In genomic region chr9:706073-706472, GRCh38 we compare ENCODE assay signal across 8 cellular contexts.
DNase-seq lines count a peak whose midpoint lies in the region; ATAC-seq and TF ChIP-seq lines count a peak whose summit lies in the region.

No MANE protein-coding gene starts in this region.

- H3K4me3 Mint-ChIP-seq in endodermal cell = no peak overlapping the region
- H3K4me3 Mint-ChIP-seq in osteocyte (ENCODE audit: unreplicated experiment) = peak overlapping the region; percentile 81

- H3K4me2 ChIP-seq in BLaER1 treated with 17β-estradiol and CSF1 and Interleukin-3, amounts not matched to agents 10 nM and 100 nM = peak overlapping the region; percentile 85 to 97 (median 93); a peak in 21 of 22 replicates
- H3K4me2 ChIP-seq in PC-3 (ENCODE audit: low read length) = peak overlapping the region; percentile 96

- no peak for DNase-seq in PC-3
- DNase-seq in endodermal cell = no peak
- DNase-seq in osteocyte (ENCODE audit: extremely low spot score, unreplicated experiment) = no peak
- no peak for DNase-seq in sciatic nerve (ENCODE audit: low spot score)
- DNase-seq in DMS 273 (lab: John Stamatoyannopoulos, UW; ENCODE audit: unreplicated experiment) = no peak
- no peak for DNase-seq in Ammon's horn (ENCODE audit: low spot score)

- no peak overlapping the region for H3K27ac Mint-ChIP-seq in endodermal cell
- H3K27ac Mint-ChIP-seq in osteocyte (ENCODE audit: unreplicated experiment) = peak overlapping the region; percentile 93

- peaks cover 14 to 34% (median 30%) of the 10 kb centered on the region in 11 experiments for H3K27me3 ChIP-seq in BLaER1 treated with 17β-estradiol and CSF1 and Interleukin-3, amounts not matched to agents 10 nM and 100 nM
- no peaks in the 10 kb centered on the region for H3K27me3 ChIP-seq in PC-3 (ENCODE audit: low read length)
- H3K27me3 ChIP-seq in endodermal cell (ENCODE audit: control insufficient read depth, insufficient read depth, low read length, poor library complexity, severe bottlenecking) = no peaks in the 10 kb centered on the region

- H3K9me3 Mint-ChIP-seq in endodermal cell = no peaks in the 10 kb centered on the region
- no peaks in the 10 kb centered on the region for H3K9me3 Mint-ChIP-seq in osteocyte (ENCODE audit: unreplicated experiment)

- no peaks in the 10 kb centered on the region for H3F3A ChIP-seq in PC-3 (ENCODE audit: low read length, unreplicated experiment)

- peaks cover 6% of the 10 kb centered on the region for H3K36me3 Mint-ChIP-seq in endodermal cell (ENCODE audit: low read depth)
- peaks cover 4% of the 10 kb centered on the region for H3K36me3 Mint-ChIP-seq in osteocyte (ENCODE audit: unreplicated experiment)

- H3K4me1 ChIP-seq in BLaER1 treated with 17β-estradiol and CSF1 and Interleukin-3, amounts not matched to agents 10 nM and 100 nM = peaks cover 12 to 48% (median 40%) of the 10 kb centered on the region in 10 experiments
- peaks cover 21% of the 10 kb centered on the region for H3K4me1 ChIP-seq in PC-3 (ENCODE audit: insufficient read depth, low read length)
- peaks cover 12% of the 10 kb centered on the region for H3K4me1 ChIP-seq in endodermal cell (ENCODE audit: control insufficient read depth, insufficient read depth, low read length)

- intact Hi-C loops in PC-3 (cut with micrococcal nuclease) (no loop called here), sciatic nerve (cut with DNase I) (no loop called here)

- H4K20me1 ChIP-seq in BLaER1 treated with 17β-estradiol and CSF1 and Interleukin-3, amounts not matched to agents 10 nM and 100 nM = peaks cover 0 to 4% (median 0%) of the 10 kb centered on the region in 11 experiments; a peak in 1 of 22 replicates
- no peaks in the 10 kb centered on the region for H4K20me1 ChIP-seq in PC-3 (ENCODE audit: low read length)

- H3K9me2 ChIP-seq in PC-3 (replicated peaks; ENCODE audit: low read length) = no peaks in the 10 kb centered on the region

- no peaks in the 10 kb centered on the region for H3K27me3 Mint-ChIP-seq in endodermal cell (ENCODE audit: insufficient read depth)
- no peaks in the 10 kb centered on the region for H3K27me3 Mint-ChIP-seq in osteocyte (ENCODE audit: unreplicated experiment)

- peak overlapping the region; percentile 87 for H2AFZ ChIP-seq in PC-3 (ENCODE audit: low read length)

- peak overlapping the region; percentile 54 to 75 (median 68); a peak in 19 of 20 replicates for H3K4me3 ChIP-seq in BLaER1 treated with 17β-estradiol and CSF1 and Interleukin-3, amounts not matched to agents 10 nM and 100 nM
- H3K4me3 ChIP-seq in PC-3 (ENCODE audit: low read length) (peak overlapping the region; percentile 69), endodermal cell (ENCODE audit: low read length) (peak overlapping the region; percentile 76)

- peak overlapping the region in 9 of 11 experiments; percentile 57 to 81 (median 74); a peak in 17 of 22 replicates for H3K27ac ChIP-seq in BLaER1 treated with 17β-estradiol and CSF1 and Interleukin-3, amounts not matched to agents 10 nM and 100 nM
- H3K27ac ChIP-seq in PC-3 (ENCODE audit: low read length) (peak overlapping the region; percentile 38), endodermal cell (ENCODE audit: low read depth, low read length) (no peak overlapping the region)

- H3K36me3 ChIP-seq in BLaER1 treated with 17β-estradiol and CSF1 and Interleukin-3, amounts not matched to agents 10 nM and 100 nM = no peaks in the 10 kb centered on the region
- H3K36me3 ChIP-seq in PC-3 (ENCODE audit: low read depth, low read length) (peaks cover 5% of the 10 kb centered on the region; the same call in 1 of the 2 replicates), endodermal cell (ENCODE audit: control insufficient read depth, insufficient read depth, low read length) (peaks cover 7% of the 10 kb centered on the region)

- no TSS peak for BruUV-seq in PC-3 (replicated peaks; lab: Mats Ljungman, UMichigan)

- H3K4me1 Mint-ChIP-seq in endodermal cell (peaks cover 26% of the 10 kb centered on the region), osteocyte (ENCODE audit: unreplicated experiment) (peaks cover 29% of the 10 kb centered on the region)

- TF ChIP-seq CTCF in PC-3 (conservative IDR thresholded peaks at IDR 0.05; ENCODE audit: low read depth, low read length) = no peak
- no peak for TF ChIP-seq CTCF in endodermal cell (conservative IDR thresholded peaks at IDR 0.05)
- no peak for TF ChIP-seq CTCF in osteocyte (IDR thresholded peaks at IDR 0.05)

- POLR2A ChIA-PET in PC-3 (lab: Charles Lee; ENCODE audit: unreplicated experiment) = no interaction called here

- no peak for ATAC-seq in PC-3
- no peak for ATAC-seq in sciatic nerve
- no peak for ATAC-seq in HG03095 (IDR thresholded peaks at IDR 0.05; ENCODE audit: unreplicated experiment)

- H3K9ac ChIP-seq in BLaER1 treated with 17β-estradiol and CSF1 and Interleukin-3, amounts not matched to agents 10 nM and 100 nM = peak overlapping the region; percentile 67 to 83 (median 80); a peak in 14 of 22 replicates
- H3K9ac ChIP-seq in PC-3 (ENCODE audit: low read length) (peak overlapping the region; percentile 68), endodermal cell (ENCODE audit: extremely low read depth, low read length, poor library complexity, severe bottlenecking) (no peak overlapping the region)

- CTCF ChIA-PET in PC-3 (lab: Charles Lee) = no interaction called here

- 90 to 100% methylated on average over 1 of the region's 2 CpGs for WGBS in endodermal cell (ENCODE audit: insufficient coverage in 1 of 2, insufficient read length in 1 of 2), 2 experiments

- peaks cover 10% of the 10 kb centered on the region for H3K79me2 ChIP-seq in PC-3 (ENCODE audit: low read length)

- H3K9me3 ChIP-seq in BLaER1 treated with 17β-estradiol and CSF1 and Interleukin-3, amounts not matched to agents 10 nM and 100 nM (replicated peaks in 1 of 11) = no peaks in the 10 kb centered on the region
- H3K9me3 ChIP-seq in PC-3 (ENCODE audit: low read length) (no peaks in the 10 kb centered on the region), endodermal cell (ENCODE audit: control insufficient read depth, low read length) (no peaks in the 10 kb centered on the region)
